ENCODE assay signal across 8 cellular contexts in the genomic region with DNA sequence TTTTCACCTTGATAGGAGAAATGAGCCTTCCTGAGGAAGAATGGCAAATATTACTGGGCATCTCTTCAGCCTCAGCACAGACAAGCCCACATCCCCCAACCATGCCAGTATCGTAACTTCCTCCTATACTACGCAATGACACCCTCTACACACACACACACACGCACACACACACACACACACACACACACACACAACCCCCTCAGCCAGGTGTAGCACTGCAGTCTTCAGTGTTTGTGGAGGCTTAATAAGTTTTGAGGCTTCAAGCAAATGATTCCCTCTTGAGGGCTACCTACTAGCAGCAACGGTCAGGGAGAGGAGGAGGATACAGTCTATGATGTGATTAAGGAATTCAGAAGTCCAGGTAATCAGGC. TPM values are rescaled to one million over a fixed set of nuclear protein-coding genes. Genes with fewer than 3 reads are reported as not detected.
DNase-seq lines count a peak whose midpoint lies in the region; ATAC-seq, FAIRE-seq and TF ChIP-seq lines count a peak whose summit lies in the region.

No MANE protein-coding gene starts in this region.

- H3K27ac ChIP-seq in CD4-positive, alpha-beta T cell (ENCODE audit: low read depth, low read length), result peak overlapping the region; percentile 93
- H3K27ac ChIP-seq in Karpas-422 (ENCODE audit: low read length) (peak overlapping the region; percentile 96), esophagus squamous epithelium (peak overlapping the region; percentile 91 to 100 (median 94)), pancreas (no peak overlapping the region)

- TF ChIP-seq CTCF in CD4-positive, alpha-beta T cell (IDR thresholded peaks at IDR 0.05), result no peak
- TF ChIP-seq CTCF in esophagus squamous epithelium (IDR thresholded peaks at IDR 0.05) (no peak), pancreas (IDR thresholded peaks at IDR 0.05) (no peak)

- TF ChIP-seq POLR2A in esophagus squamous epithelium (IDR thresholded peaks at IDR 0.05), result peak in 1 of 4 donors; percentile 52

- H3K9me2 ChIP-seq in Karpas-422 (replicated peaks; ENCODE audit: insufficient read depth, low read length), result no peaks in the 10 kb centered on the region

- CTCF ChIA-PET in CD4-positive, alpha-beta T cell (lab: Charles Lee), result interaction anchor here (6.6 to 8.9 kb wide), 2 partner anchors 8 to 194 kb away, joined by 31 to 86 read pairs; no protein-coding TSS in a partner anchor

- no peaks in the 10 kb centered on the region for H3K9me3 ChIP-seq in CD4-positive, alpha-beta T cell (ENCODE audit: control insufficient read depth, low read length)
- H3K9me3 ChIP-seq in Karpas-422 (ENCODE audit: low read length), result no peaks in the 10 kb centered on the region
- H3K9me3 ChIP-seq in esophagus squamous epithelium, result no peaks in the 10 kb centered on the region
- no peaks in the 10 kb centered on the region for H3K9me3 ChIP-seq in pancreas

- 0% methylated on average over 2 to 3 of the region's 4 CpGs for WGBS in esophagus squamous epithelium, 2 donors
- 3 to 4% methylated on average over 4 of the region's 4 CpGs for WGBS in pancreas, 2 donors

- H3K4me3 Mint-ChIP-seq in CD4-positive, alpha-beta T cell, result peak overlapping the region; percentile 99

- H2AFZ ChIP-seq in Karpas-422 (ENCODE audit: low read length), result peak overlapping the region; percentile 60

- peak overlapping the region; percentile 92 for H3K9ac ChIP-seq in Karpas-422 (ENCODE audit: low read length)

- peak; percentile 15 for ATAC-seq in CD4-positive, alpha-beta T cell (ENCODE audit: poor library complexity)
- ATAC-seq in pancreas, result peak; percentile 14 to 39 (median 20)
- ATAC-seq in HG03520 (IDR thresholded peaks at IDR 0.05; ENCODE audit: unreplicated experiment), result no peak
- ATAC-seq in GM19395 (IDR thresholded peaks at IDR 0.05; ENCODE audit: unreplicated experiment), result no peak

- no peaks in the 10 kb centered on the region for H3K27me3 ChIP-seq in CD4-positive, alpha-beta T cell (ENCODE audit: control insufficient read depth, insufficient read depth, low read length)
- H3K27me3 ChIP-seq in Karpas-422 (ENCODE audit: low read length) (no peaks in the 10 kb centered on the region), esophagus squamous epithelium (no peaks in the 10 kb centered on the region), pancreas (no peaks in the 10 kb centered on the region)

- DNase-seq in CD4-positive, alpha-beta T cell, result peak in 9 of 10 experiments; percentile 33 to 65 (median 49)
- peak; percentile 87 for DNase-seq in Karpas-422
- peak; percentile 44 for DNase-seq in activated CD8-positive, alpha-beta memory T cell treated with anti-CD3 and anti-CD28 coated beads, Interleukin-2, amount 50 U/mL, for 4 hours
- no peak for DNase-seq in esophagus squamous epithelium (lab: John Stamatoyannopoulos, UW)
- no peak for DNase-seq in pancreas
- no peak for DNase-seq in SW480 (ENCODE audit: low spot score)

- FAIRE-seq in pancreas (lab: Jason Lieb, UNC), result no peak

- H3K9me3 Mint-ChIP-seq in CD4-positive, alpha-beta T cell, result no peaks in the 10 kb centered on the region

- no peaks in the 10 kb centered on the region for H3K36me3 ChIP-seq in Karpas-422 (ENCODE audit: insufficient read depth, low read length)
- peaks cover 0 to 24% (median 5%) of the 10 kb centered on the region in 3 donors for H3K36me3 ChIP-seq in esophagus squamous epithelium
- H3K36me3 ChIP-seq in pancreas, result no peaks in the 10 kb centered on the region

- peaks cover 26% of the 10 kb centered on the region for H3K79me2 ChIP-seq in Karpas-422 (ENCODE audit: low read length)

- peaks cover 50% of the 10 kb centered on the region for H3K4me1 ChIP-seq in Karpas-422 (ENCODE audit: low read length)
- H3K4me1 ChIP-seq in esophagus squamous epithelium, result peaks cover 36 to 91% (median 41%) of the 10 kb centered on the region in 3 donors
- H3K4me1 ChIP-seq in pancreas, result peaks cover 11 to 26% (median 19%) of the 10 kb centered on the region in 3 donors

- H4K20me1 ChIP-seq in Karpas-422 (ENCODE audit: insufficient read depth, low read depth, low read length), result no peaks in the 10 kb centered on the region

- peak overlapping the region; percentile 97 for H3K27ac Mint-ChIP-seq in CD4-positive, alpha-beta T cell

- no peaks in the 10 kb centered on the region for H3K27me3 Mint-ChIP-seq in CD4-positive, alpha-beta T cell

- intact Hi-C loops in CD4-positive, alpha-beta T cell (cut with DNase I, micrococcal nuclease), result loop anchor here in 1 of 2 experiments (5.0 kb wide), 1 partner anchor 110 kb away; the partner anchor contains the start of gene RPS26
- intact Hi-C loops in esophagus squamous epithelium (cut with DNase I), result no loop called here
- intact Hi-C loops in pancreas (cut with DNase I), result loop anchor here in 1 of 3 donors (10.0 kb wide), 1 partner anchor 188 kb away; the partner anchor contains the start of gene GDF11

- peaks cover 85% of the 10 kb centered on the region for H3K36me3 Mint-ChIP-seq in CD4-positive, alpha-beta T cell (ENCODE audit: low read depth)

- peak overlapping the region; percentile 99 for H3K4me2 ChIP-seq in Karpas-422 (ENCODE audit: low read depth, low read length, poor library complexity, severe bottlenecking)

- H3K4me3 ChIP-seq in Karpas-422 (ENCODE audit: low read length), result peak overlapping the region; percentile 94
- H3K4me3 ChIP-seq in esophagus squamous epithelium, result peak overlapping the region; percentile 47 to 93 (median 85)
- peak overlapping the region; percentile 57 to 78 (median 74) for H3K4me3 ChIP-seq in pancreas

- POLR2A ChIA-PET in CD4-positive, alpha-beta T cell (lab: Charles Lee), result interaction anchor here (1.1 to 18.6 kb wide), 12 partner anchors 7 to 194 kb away, joined by 3 to 251 read pairs (median 26); partner anchors contain the start of genes DNAJC14, ORMDL2, PA2G4 and RAB5B

- H3K4me1 Mint-ChIP-seq in CD4-positive, alpha-beta T cell (ENCODE audit: low read depth), result peaks cover 60% of the 10 kb centered on the region

RNA-seq across cellular contexts. Expression of gene DGKA, which starts 1.6 kb away (rescaled TPM):
- total RNA-seq in CD4-positive, alpha-beta T cell, result 100 to 1,000 TPM; 799 to 818 TPM
- total RNA-seq in Karpas-422 (2014; rRNA removed; shearing (Covaris generic); ENCODE audit: low replicate concordance), result 70.4 and 88.5 TPM in 2 replicates
- total RNA-seq in esophagus squamous epithelium (100 to 1,000 TPM in 3 of 4 donors, 10 to 100 TPM in 1; 95.7 to 209 (median 159) TPM), pancreas (10 to 100 TPM; 15.5 to 34.9 (median 22.8) TPM)
- polyA plus RNA-seq in pancreas, result 10 to 100 TPM; 40.2 to 53.9 TPM

RNA-seq across cellular contexts. Expression of gene PYM1, which starts 4.8 kb away (rescaled TPM):
- 10 to 100 TPM; 13.7 to 16.7 TPM for total RNA-seq in CD4-positive, alpha-beta T cell
- total RNA-seq in Karpas-422 (2014; rRNA removed; shearing (Covaris generic); ENCODE audit: low replicate concordance), result 58.9 and 63.8 TPM in 2 replicates
- 100 to 1,000 TPM in 1 of 4 donors, 10 to 100 TPM in 3; 60.7 to 107 (median 85.0) TPM for total RNA-seq in esophagus squamous epithelium
- 10 to 100 TPM; 10.8 to 14.9 (median 13.0) TPM for total RNA-seq in pancreas
- 10 to 100 TPM; 24.4 to 32.9 TPM for polyA plus RNA-seq in pancreas

RNA-seq across cellular contexts. Expression of gene PMEL, which starts 33.3 kb away (rescaled TPM):
- total RNA-seq in CD4-positive, alpha-beta T cell, result not detected
- total RNA-seq in Karpas-422 (2014; rRNA removed; shearing (Covaris generic); ENCODE audit: low replicate concordance), result 8.8 and 9.7 TPM in 2 replicates
- 1 to 10 TPM in 1 of 4 donors, under 1 TPM in 3; 0.48 to 3.4 (median 0.67) TPM for total RNA-seq in esophagus squamous epithelium
- total RNA-seq in pancreas, result 1 to 10 TPM; 1.2 to 2.4 (median 2.1) TPM
- 1 to 10 TPM; 2.6 to 3.5 TPM for polyA plus RNA-seq in pancreas

RNA-seq across cellular contexts. Expression of gene CDK2, which starts 34.1 kb away (rescaled TPM):
- 10 to 100 TPM; 15.8 to 16.0 TPM for total RNA-seq in CD4-positive, alpha-beta T cell
- total RNA-seq in Karpas-422 (2014; rRNA removed; shearing (Covaris generic); ENCODE audit: low replicate concordance), result 35.3 and 49.9 TPM in 2 replicates
- total RNA-seq in esophagus squamous epithelium, result 10 to 100 TPM; 11.1 to 22.6 (median 17.0) TPM
- total RNA-seq in pancreas, result 10 to 100 TPM in 2 of 6 donors, 1 to 10 TPM in 4; 6.6 to 13.3 (median 9.7) TPM
- 10 to 100 TPM in 1 of 2 donors, 1 to 10 TPM in 1; 5.7 to 19.8 TPM for polyA plus RNA-seq in pancreas

RNA-seq across cellular contexts. Expression of gene RAB5B, which starts 41.3 kb away (rescaled TPM):
- 10 to 100 TPM; 21.6 to 27.4 TPM for total RNA-seq in CD4-positive, alpha-beta T cell
- total RNA-seq in Karpas-422 (2014; rRNA removed; shearing (Covaris generic); ENCODE audit: low replicate concordance), result 43.8 and 62.4 TPM in 2 replicates
- total RNA-seq in esophagus squamous epithelium, result 10 to 100 TPM; 78.2 to 94.2 (median 86.4) TPM
- 10 to 100 TPM; 25.8 to 76.8 (median 37.6) TPM for total RNA-seq in pancreas
- polyA plus RNA-seq in pancreas, result 10 to 100 TPM; 19.8 to 37.1 TPM

Comparison
In these comparisons a context has a peak if more than half of its experiments do, and no peak if none do; other contexts are left out.
1. ATAC-seq: peak in CD4-positive, alpha-beta T cell (single experiment) and pancreas (4 of 4); none in HG03520 (single experiment) and GM19395 (single experiment).
2. DNase-seq: peak in CD4-positive, alpha-beta T cell (9 of 10), Karpas-422 (single experiment) and activated CD8-positive, alpha-beta memory T cell treated with anti-CD3 and anti-CD28 coated beads, Interleukin-2, amount 50 U/mL, for 4 hours (single experiment); none in esophagus squamous epithelium (single experiment), pancreas (0 of 6) and SW480 (single experiment).
3. H3K27ac ChIP-seq: peak in CD4-positive, alpha-beta T cell (single experiment), Karpas-422 (single experiment) and esophagus squamous epithelium (4 of 4); none in pancreas (0 of 4).
4. Peak in every context shown above with its lines, with median percentiles within 50 percentile points of each other: H3K4me3 ChIP-seq.